Comparison of ENCODE assay signal across 8 cellular contexts in the genomic region with DNA sequence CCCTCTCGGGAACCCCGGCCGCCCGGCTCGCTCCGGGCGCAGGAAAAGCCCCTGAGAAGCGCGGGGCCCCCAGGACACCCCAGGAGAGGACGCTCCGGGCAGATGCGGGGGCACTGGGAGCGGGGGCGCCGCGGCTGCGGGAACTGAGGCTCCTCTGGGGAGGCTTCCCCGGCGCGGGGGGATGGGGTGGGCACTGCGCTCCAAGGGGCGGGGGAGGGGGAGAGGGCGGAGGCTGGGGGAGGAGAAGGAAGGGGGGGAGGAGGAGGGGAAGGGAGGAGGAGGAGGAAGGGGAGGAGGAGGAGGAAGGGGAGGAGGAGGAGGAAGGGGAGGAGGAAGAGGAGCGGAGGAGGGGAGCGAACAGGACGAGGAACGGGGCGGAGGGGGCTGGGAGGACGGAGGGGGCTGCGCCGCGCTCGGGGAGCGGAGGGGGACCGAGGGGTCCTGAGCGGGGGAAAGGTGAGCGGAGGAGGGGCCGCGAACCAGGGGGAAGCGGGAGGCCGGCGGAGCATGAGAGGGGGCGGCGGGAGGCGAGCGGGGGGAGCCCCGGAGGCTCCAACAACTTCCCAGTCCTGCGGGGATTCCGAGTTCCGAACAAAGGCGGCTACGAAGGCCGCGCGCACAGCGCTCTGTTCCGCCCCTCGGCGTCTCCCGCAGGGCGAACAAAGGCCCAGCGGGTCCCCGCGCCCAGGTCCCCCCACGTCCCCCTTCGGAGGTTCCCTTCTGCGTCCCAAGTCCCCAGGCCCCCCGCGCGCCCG. TPM values are rescaled to one million over a fixed set of nuclear protein-coding genes. Genes with fewer than 3 reads are reported as not detected.
DNase-seq lines count a peak whose midpoint lies in the region; ATAC-seq and TF ChIP-seq lines count a peak whose summit lies in the region.

No MANE protein-coding gene starts in this region.

- no peaks in the 10 kb centered on the region for H3K36me3 ChIP-seq in lung (ENCODE audit: control insufficient read depth in 2 of 2, insufficient read depth in 2 of 2, low read length in 2 of 2)

- no peak for TF ChIP-seq CTCF in dorsolateral prefrontal cortex (IDR thresholded peaks at IDR 0.05 in 54 of 56, conservative IDR thresholded peaks at IDR 0.05 in 2 of 56; ENCODE audit: low read depth in 1 of 56, partially characterized antibody in 56 of 56)
- TF ChIP-seq CTCF in lung (IDR thresholded peaks at IDR 0.05; ENCODE audit: control extremely low read depth, extremely low read depth): no peak

- H3K4me1 ChIP-seq in lung (ENCODE audit: control insufficient read depth in 2 of 2, insufficient read depth in 2 of 2, low read length in 2 of 2): peaks cover 0 to 18% of the 10 kb centered on the region in 2 donors

- intact Hi-C loops in dorsolateral prefrontal cortex (cut with DNase I): loop anchor here in 1 of 2 donors (5.0 to 10.0 kb wide), 2 partner anchors 71 to 149 kb away; no protein-coding TSS in a partner anchor

- H3K27me3 ChIP-seq in dorsolateral prefrontal cortex (peaks cover 0 to 57% (median 17%) of the 10 kb centered on the region in 45 donors), lung (ENCODE audit: control insufficient read depth, insufficient read depth) (no peaks in the 10 kb centered on the region)

- H3K27ac ChIP-seq in dorsolateral prefrontal cortex (peak overlapping the region in 27 of 59 donors; percentile 9 to 80 (median 64)), lung (ENCODE audit: low read depth in 1 of 2, low read length in 1 of 2) (peak overlapping the region; percentile 54 to 87)

- peak; percentile 13 for ATAC-seq in lung (ENCODE audit: insufficient read depth, low FRiP score)
- no peak for ATAC-seq in HG03280 (IDR thresholded peaks at IDR 0.05; ENCODE audit: unreplicated experiment)

- WGBS in lung, 2 donors: 1 to 3% methylated on average over 52 to 68 of the region's 71 CpGs

- no peaks in the 10 kb centered on the region for H3K9me3 ChIP-seq in lung (ENCODE audit: control insufficient read depth in 2 of 2, insufficient read depth in 1 of 2, low read length in 1 of 2)

- DNase-seq in NCI-H748 (lab: John Stamatoyannopoulos, UW; ENCODE audit: unreplicated experiment): peak; percentile 54
- DNase-seq in NCI-H748 treated with DMSO at 0.1 percent for 48 hours (lab: John Stamatoyannopoulos, UW): no peak
- DNase-seq in dorsolateral prefrontal cortex: peak in 4 of 10 donors; percentile 5 to 42 (median 22)
- peak; percentile 29 for DNase-seq in lung (ENCODE audit: low spot score)
- peak; percentile 50 for DNase-seq in ureter (ENCODE audit: low spot score)
- no peak for DNase-seq in medulla oblongata (ENCODE audit: extremely low spot score)
- no peak for DNase-seq in SHP77 treated with DMSO at 0.1 percent for 48 hours (lab: John Stamatoyannopoulos, UW)

- H3K4me3 ChIP-seq in dorsolateral prefrontal cortex (peak overlapping the region; percentile 34 to 76 (median 60)), lung (peak overlapping the region; percentile 52)

RNA-seq across cellular contexts. Expression of a gene that starts 0.7 kb away (rescaled TPM):
- 10 to 100 TPM in 91 of 120 experiments, 1 to 10 TPM in 29; 5.5 to 24.3 (median 12.2) TPM for total RNA-seq in dorsolateral prefrontal cortex
- total RNA-seq in lung: 100 to 1,000 TPM in 1 of 2 donors, 10 to 100 TPM in 1; 38.6 to 198 TPM
- polyA plus RNA-seq in lung: 10 to 100 TPM; 10.6 to 51.7 TPM
- total RNA-seq in ureter: 20.2 TPM

Comparison
In these comparisons a context has a peak if more than half of its experiments do, and no peak if none do; other contexts are left out.
1. DNase-seq: peak in NCI-H748 (single experiment), lung (single experiment) and ureter (single experiment); none in NCI-H748 treated with DMSO at 0.1 percent for 48 hours (single experiment), medulla oblongata (single experiment) and SHP77 treated with DMSO at 0.1 percent for 48 hours (single experiment).